ENCODE assay signal across 18 cellular contexts in the genomic region with DNA sequence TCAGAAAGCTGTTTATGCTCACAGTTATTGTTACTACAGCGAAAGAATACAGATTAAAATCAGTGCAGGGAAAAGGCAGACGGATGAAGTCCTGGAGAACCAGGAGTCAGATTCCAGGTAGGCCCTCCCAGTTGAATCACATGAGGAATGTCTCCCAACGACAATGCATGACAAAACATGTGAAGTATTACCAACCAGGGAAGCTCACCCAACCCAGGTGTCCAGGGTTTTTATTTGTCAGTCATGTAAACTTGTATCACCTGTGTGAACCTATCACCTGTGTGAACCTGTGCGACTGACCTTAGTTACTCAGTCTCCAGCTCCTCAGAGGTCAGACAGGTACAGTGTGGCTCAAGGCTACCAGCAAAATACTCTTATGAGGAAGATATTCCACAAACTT.
DNase-seq lines count a peak whose midpoint lies in the region; ATAC-seq and TF ChIP-seq lines count a peak whose summit lies in the region.
"Had no signal": no experiment of that assay in that cellular context is flagged by ENCODE, and none has a peak within 500 bp of the region (broad histone marks: within the 10 kb centered on the region; RNA-seq: fewer than 3 reads in every experiment).

No MANE protein-coding gene starts in this region.

- no peak overlapping the region for H3K4me2 ChIP-seq in trophoblast cell (ENCODE audit: low read length)

- H3K36me3 Mint-ChIP-seq in T-cell, result peaks cover 10% of the 10 kb centered on the region

- no peak overlapping the region for H2AK5ac ChIP-seq in trophoblast cell (ENCODE audit: low read length)

- H4K8ac ChIP-seq in trophoblast cell (ENCODE audit: low read depth, low read length), result no peak overlapping the region

- intact Hi-C loops in body of pancreas (cut with DNase I) (no loop called here), heart left ventricle (cut with DNase I) (no loop called here)

- CTCF ChIA-PET in T-cell (lab: Charles Lee), result no interaction called here

- H2BK5ac ChIP-seq in trophoblast cell (ENCODE audit: low read depth, low read length, poor library complexity), result no peak overlapping the region

- no peaks in the 10 kb centered on the region for H3K27me3 Mint-ChIP-seq in T-cell

- H4K91ac ChIP-seq in trophoblast cell (ENCODE audit: low read depth, low read length), result no peak overlapping the region

- no peak overlapping the region for H4K12ac ChIP-seq in trophoblast cell (ENCODE audit: low read depth, low read length)

- WGBS in body of pancreas, 2 donors, result 31 to 43% methylated on average over 4 of the region's 4 CpGs
- WGBS in trophoblast cell (ENCODE audit: extremely low coverage, insufficient coverage, insufficient read length), result no CpG with 5 or more reads among the region's 4 CpGs
- 83 to 88% (median 85%) methylated on average over 4 of the region's 4 CpGs for WGBS in heart left ventricle, 4 donors

- no peak overlapping the region for H3K23ac ChIP-seq in trophoblast cell (ENCODE audit: low read length)

- H3K9me3 Mint-ChIP-seq in T-cell, result no peaks in the 10 kb centered on the region
- H3K9me3 Mint-ChIP-seq: HFFc6 had no signal

- H2AFZ ChIP-seq in trophoblast cell (ENCODE audit: insufficient read depth, low read length, poor library complexity), result no peak overlapping the region

- H3K79me1 ChIP-seq in trophoblast cell (ENCODE audit: low read length), result no peaks in the 10 kb centered on the region

- H3K4me1 ChIP-seq in body of pancreas (peaks cover 88% of the 10 kb centered on the region), trophoblast cell (ENCODE audit: control insufficient read depth in 1 of 2, insufficient read depth in 2 of 2, low read length in 2 of 2) (peaks cover 5 to 8% of the 10 kb centered on the region in 2 experiments), heart left ventricle (peaks cover 0 to 29% (median 10%) of the 10 kb centered on the region in 12 donors)

- H2BK120ac ChIP-seq in trophoblast cell (ENCODE audit: insufficient read depth, low read length, poor library complexity), result no peak overlapping the region

- H3K27me3 ChIP-seq in H7 (ENCODE audit: control insufficient read depth, insufficient read depth, low read length), result no peaks in the 10 kb centered on the region
- H3K27me3 ChIP-seq in body of pancreas, result no peaks in the 10 kb centered on the region
- no peaks in the 10 kb centered on the region for H3K27me3 ChIP-seq in trophoblast cell (ENCODE audit: insufficient read depth, low read length)
- H3K27me3 ChIP-seq in heart left ventricle, result no peaks in the 10 kb centered on the region

- no peak overlapping the region for H3K9ac ChIP-seq in trophoblast cell (ENCODE audit: low read length)

- H3K4me3 Mint-ChIP-seq in T-cell, result no peak overlapping the region
- H3K4me3 Mint-ChIP-seq: CD14-positive monocyte, HFFc6 had no signal

- POLR2A ChIA-PET in T-cell (lab: Charles Lee), result interaction anchor here in 1 of 2 donors (0.8 kb wide), 1 partner anchor 16 kb away, joined by 5 read pairs; no protein-coding TSS in a partner anchor

- DNase-seq in H7 (peak; percentile 21), body of pancreas (peak; percentile 25 to 55 (median 35)), iPS DF 19.7 (ENCODE audit: low read depth, low spot score) (peak; percentile 30), trophoblast cell (peak; percentile 91), heart left ventricle (no peak), mucosa of gallbladder (ENCODE audit: low spot score) (no peak), NCI-H2029 treated with DMSO at 0.1 percent for 48 hours (lab: John Stamatoyannopoulos, UW) (no peak), T-cell (no peak)
- DNase-seq: COR-L47, DMS153, HFFc6, KBM-7, NCI-H1092, NCI-H1694, NCI-H446, NCI-H748 treated with DMSO at 0.1 percent for 48 hours, Right ventricle myocardium superior had no signal

- H3K36me3 ChIP-seq in H7 (replicated peaks; ENCODE audit: control insufficient read depth, insufficient read depth, low read length) (no peaks in the 10 kb centered on the region), body of pancreas (replicated peaks in 1 of 2; ENCODE audit: insufficient read depth in 1 of 2, low read depth in 2 of 2) (no peaks in the 10 kb centered on the region), trophoblast cell (ENCODE audit: control insufficient read depth in 1 of 2, insufficient read depth in 2 of 2, low read length in 2 of 2) (no peaks in the 10 kb centered on the region), heart left ventricle (no peaks in the 10 kb centered on the region)

- H3K27ac Mint-ChIP-seq in T-cell, result no peak overlapping the region
- H3K27ac Mint-ChIP-seq: HFFc6 had no signal

- ATAC-seq in body of pancreas (peak; percentile 48), heart left ventricle (no peak), T-cell (replicated peaks in 1 of 4) (no peak)

- H3K9me3 ChIP-seq in body of pancreas (no peaks in the 10 kb centered on the region), trophoblast cell (ENCODE audit: insufficient read depth, low read depth, low read length) (no peaks in the 10 kb centered on the region), heart left ventricle (no peaks in the 10 kb centered on the region)

- H3K4ac ChIP-seq in trophoblast cell (ENCODE audit: low read depth, low read length), result no peak overlapping the region

- H3K4me1 Mint-ChIP-seq in T-cell, result peaks cover 6 to 18% (median 11%) of the 10 kb centered on the region in 3 donors

- H3K4me3 ChIP-seq in H7 (ENCODE audit: insufficient read depth, low read depth, low read length) (no peak overlapping the region), body of pancreas (no peak overlapping the region), trophoblast cell (ENCODE audit: low read depth, low read length) (no peak overlapping the region), heart left ventricle (no peak overlapping the region)

- no peak for TF ChIP-seq CTCF in body of pancreas (IDR thresholded peaks at IDR 0.05)
- no peak for TF ChIP-seq CTCF in heart left ventricle (IDR thresholded peaks at IDR 0.05)

- no peak overlapping the region for H2BK12ac ChIP-seq in trophoblast cell (ENCODE audit: low read length)

- no peak overlapping the region for H3K14ac ChIP-seq in trophoblast cell (ENCODE audit: low read length)

- no peaks in the 10 kb centered on the region for H3K79me2 ChIP-seq in trophoblast cell (ENCODE audit: control insufficient read depth, insufficient read depth, low read length, poor library complexity)

- H3K27ac ChIP-seq in body of pancreas (peak overlapping the region in 2 of 4 donors; percentile 20 to 47), trophoblast cell (ENCODE audit: low read depth, low read length) (no peak overlapping the region), heart left ventricle (no peak overlapping the region)

- TF ChIP-seq POLR2A in body of pancreas (IDR thresholded peaks at IDR 0.05), result no peak
- TF ChIP-seq POLR2A in heart left ventricle (IDR thresholded peaks at IDR 0.05), result no peak

- no peak overlapping the region for H3K18ac ChIP-seq in trophoblast cell (ENCODE audit: low read length)

Comparison
In these comparisons a context has a peak if more than half of its experiments do, and no peak if none do; other contexts are left out.
1. DNase-seq: peak in H7 (single experiment), body of pancreas (4 of 4), iPS DF 19.7 (single experiment) and trophoblast cell (2 of 2); none in heart left ventricle (0 of 5), mucosa of gallbladder (single experiment), NCI-H2029 treated with DMSO at 0.1 percent for 48 hours (single experiment) and T-cell (0 of 34).